In genomic region chr3:182710557-182711157, GRCh38 we compare ENCODE assay signal across 8 cellular contexts.
A peak's percentile ranks its signal among the peaks of the same experiment; 100 is the strongest.
DNase-seq lines count a peak whose midpoint lies in the region; ATAC-seq and TF ChIP-seq lines count a peak whose summit lies in the region.

No MANE protein-coding gene starts in this region.

- H3K4me1 ChIP-seq in Panc1 (ENCODE audit: control insufficient read depth, insufficient read depth, low read length) = no peaks in the 10 kb centered on the region

- intact Hi-C loops in Panc1 (cut with micrococcal nuclease; ENCODE audit: unreplicated experiment) = loop anchor here (10.0 kb wide), 1 partner anchor 194 kb away; no protein-coding TSS in a partner anchor

- in situ Hi-C loops in Panc1 (cut with HindIII; ENCODE audit: low pct_unique_long_range_greater_than_20kb, low sequenced_read_pairs) = no loop called here

- H3K9me3 ChIP-seq in Panc1 (ENCODE audit: control insufficient read depth, insufficient read depth, low read depth, low read length) = no peaks in the 10 kb centered on the region

- no TSS peak for BruUV-seq in Panc1 (replicated peaks; lab: Mats Ljungman, UMichigan)

- no peak overlapping the region for H3K27ac ChIP-seq in Panc1 (ENCODE audit: low read length)

- no peak for TF ChIP-seq POLR2A in erythroblast (IDR thresholded peaks at IDR 0.05; ENCODE audit: low read length)

- peak; percentile 60 for ATAC-seq in GM18502 (IDR thresholded peaks at IDR 0.05; ENCODE audit: poor library complexity, unreplicated experiment)
- ATAC-seq in HG03460 (IDR thresholded peaks at IDR 0.05; ENCODE audit: unreplicated experiment) = peak; percentile 51
- ATAC-seq in Panc1 = peak; percentile 78; the same call in 1 of the 2 replicates

- TF ChIP-seq CTCF in Panc1 (IDR thresholded peaks at IDR 0.05) = peak; percentile 86

- POLR2A ChIA-PET in Panc1 (lab: Charles Lee) = no interaction called here

- no peaks in the 10 kb centered on the region for H3K36me3 ChIP-seq in Panc1 (ENCODE audit: control insufficient read depth, insufficient read depth, low read length)

- peak; percentile 73 to 81 for DNase-seq in AML-193 (lab: John Stamatoyannopoulos, UW)
- DNase-seq in Panc1 (ENCODE audit: low read depth, low spot score) = no peak
- DNase-seq in erythroblast (lab: John Stamatoyannopoulos, UW) = peak; percentile 49 to 60
- peak; percentile 28 for DNase-seq in pons (ENCODE audit: low spot score)
- DNase-seq in cortex of kidney (lab: John Stamatoyannopoulos, UW) = no peak
- DNase-seq in mucosa of gallbladder (ENCODE audit: low spot score) = no peak

- CTCF ChIA-PET in Panc1 (lab: Charles Lee) = interaction anchor here (0.6 to 1.3 kb wide), 2 partner anchors 51 to 62 kb away, joined by 3 to 4 read pairs; no protein-coding TSS in a partner anchor

- no peak overlapping the region for H3K4me3 ChIP-seq in Panc1 (ENCODE audit: low read depth in 2 of 2, low read length in 2 of 2)

- H3K27me3 ChIP-seq in Panc1 (ENCODE audit: control insufficient read depth, insufficient read depth, low read length) = 0 out of 2 replicates have a peak, but pooled peaks cover 2% of the 10 kb centered on the region

Comparison
In these comparisons a context has a peak if more than half of its experiments do, and no peak if none do; other contexts are left out.
1. DNase-seq: peak in AML-193 (2 of 2), erythroblast (2 of 2) and pons (single experiment); none in Panc1 (single experiment), cortex of kidney (single experiment) and mucosa of gallbladder (single experiment).
2. Peak in every context shown above with its lines, with median percentiles within 50 percentile points of each other: ATAC-seq.